In genomic region chrX:17086317-17086716, GRCh38 we compare ENCODE assay signal across 32 cellular contexts.
"Had no signal": no experiment of that assay in that cellular context is flagged by ENCODE, and none has a peak within 500 bp of the region (broad histone marks: within the 10 kb centered on the region; RNA-seq: fewer than 3 reads in every experiment).

No MANE protein-coding gene starts in this region.

- H3K4me1 Mint-ChIP-seq: activated B cell treated with CpG ODN at 0.5 μM for 24 hours; activated CD4-positive, alpha-beta T cell treated with anti-CD3 and anti-CD28 coated beads for 36 hours; activated CD8-positive, alpha-beta memory T cell treated with anti-CD3 and anti-CD28 coated beads, Interleukin-2, amount 10 ng/mL, durations not matched to agents 7 days and 5 days; central memory CD8-positive, alpha-beta T cell; natural killer cell; stimulated activated naive B cell treated with anti-CD40 and anti-IgM and Interleukin-4, amounts not matched to agents 10 μg/mL and 1 μg/mL and 100 μg/mL, for 72 hours had no signal

- H3K4me3 ChIP-seq: esophagus squamous epithelium, left lung, lung, neural progenitor cell, psoas muscle, smooth muscle cell, stomach, thyroid gland, upper lobe of left lung, vagina had no signal

- H3K27me3 ChIP-seq: esophagus squamous epithelium, left lung, neural progenitor cell, stomach, thyroid gland, upper lobe of left lung, vagina had no signal

- H3K36me3 ChIP-seq: esophagus squamous epithelium, left lung, neural progenitor cell, stomach, thyroid gland, upper lobe of left lung, vagina had no signal

- H2AFZ ChIP-seq: neural progenitor cell, parathyroid adenoma had no signal

- H3K79me2 ChIP-seq: parathyroid adenoma had no signal

- H3K27ac ChIP-seq: epithelial cell of prostate, esophagus squamous epithelium, left lung, neural progenitor cell, parathyroid adenoma, psoas muscle, stomach, thyroid gland, upper lobe of left lung, vagina had no signal

- H3K4me3 Mint-ChIP-seq: activated B cell treated with CpG ODN at 0.5 μM for 24 hours; activated CD4-positive, alpha-beta T cell treated with anti-CD3 and anti-CD28 coated beads for 36 hours; activated CD8-positive, alpha-beta memory T cell treated with anti-CD3 and anti-CD28 coated beads, Interleukin-2, amount 10 ng/mL, durations not matched to agents 7 days and 5 days; activated CD8-positive, alpha-beta T cell treated with anti-CD3 and anti-CD28 coated beads, Interleukin-2, amount 10 ng/mL, durations not matched to agents 7 days and 5 days; activated T-cell treated with anti-CD3 and anti-CD28 coated beads, Interleukin-2, amount 50 U/mL, for 72 hours; central memory CD8-positive, alpha-beta T cell; dendritic cell treated with granulocyte-macrophage colony-stimulating factor and Interleukin-4, amounts not matched to agents 40 ng/mL and 50 ng/mL, for 4 days; natural killer cell; neural progenitor cell; stimulated activated naive B cell treated with anti-CD40 and anti-IgM and Interleukin-4, amounts not matched to agents 10 μg/mL and 1 μg/mL and 100 μg/mL, for 72 hours had no signal

- H3K9me3 ChIP-seq: esophagus squamous epithelium, left lung, stomach, thyroid gland, upper lobe of left lung, vagina had no signal

- H3K27me3 Mint-ChIP-seq: activated B cell treated with CpG ODN at 0.5 μM for 24 hours; dendritic cell treated with granulocyte-macrophage colony-stimulating factor and Interleukin-4, amounts not matched to agents 40 ng/mL and 50 ng/mL, for 4 days had no signal

- H3K9me3 Mint-ChIP-seq: activated B cell treated with CpG ODN at 0.5 μM for 24 hours; activated naive CD4-positive, alpha-beta T cell treated with anti-CD3 and anti-CD28 coated beads, Interleukin-2, amount 50 U/mL, for 72 hours; central memory CD8-positive, alpha-beta T cell; dendritic cell treated with granulocyte-macrophage colony-stimulating factor and Interleukin-4, amounts not matched to agents 40 ng/mL and 50 ng/mL, for 4 days; natural killer cell; neural progenitor cell had no signal

- H3K4me1 ChIP-seq: esophagus squamous epithelium, left lung, neural progenitor cell, psoas muscle, stomach, thyroid gland, upper lobe of left lung, vagina had no signal

- FAIRE-seq: bronchial epithelial cell, TTC549 had no signal

- H3K36me3 Mint-ChIP-seq: activated CD8-positive, alpha-beta memory T cell treated with anti-CD3 and anti-CD28 coated beads, Interleukin-2, amount 10 ng/mL, durations not matched to agents 7 days and 5 days; activated naive CD4-positive, alpha-beta T cell treated with anti-CD3 and anti-CD28 coated beads, Interleukin-2, amount 50 U/mL, for 72 hours; natural killer cell; neural progenitor cell had no signal

- H3K4me2 ChIP-seq: neural progenitor cell, smooth muscle cell had no signal

- H3K9ac ChIP-seq: neural progenitor cell, parathyroid adenoma had no signal

- H3K27ac Mint-ChIP-seq: activated B cell treated with CpG ODN at 0.5 μM for 24 hours; activated CD4-positive, alpha-beta T cell treated with anti-CD3 and anti-CD28 coated beads for 36 hours; activated CD8-positive, alpha-beta memory T cell treated with anti-CD3 and anti-CD28 coated beads, Interleukin-2, amount 10 ng/mL, durations not matched to agents 7 days and 5 days; activated CD8-positive, alpha-beta T cell treated with anti-CD3 and anti-CD28 coated beads, Interleukin-2, amount 10 ng/mL, durations not matched to agents 7 days and 5 days; activated naive CD4-positive, alpha-beta T cell treated with anti-CD3 and anti-CD28 coated beads, Interleukin-2, amount 50 U/mL, for 72 hours; activated T-cell treated with anti-CD3 and anti-CD28 coated beads, Interleukin-2, amount 50 U/mL, for 72 hours; dendritic cell treated with granulocyte-macrophage colony-stimulating factor and Interleukin-4, amounts not matched to agents 40 ng/mL and 50 ng/mL, for 4 days; natural killer cell; neural progenitor cell; stimulated activated naive B cell treated with anti-CD40 and anti-IgM and Interleukin-4, amounts not matched to agents 10 μg/mL and 1 μg/mL and 100 μg/mL, for 72 hours had no signal

- DNase-seq: activated B cell treated with CpG ODN at 0.5 μM for 24 hours; activated CD4-positive, alpha-beta T cell treated with anti-CD3 and anti-CD28 coated beads for 36 hours; activated CD8-positive, alpha-beta memory T cell treated with anti-CD3 and anti-CD28 coated beads, Interleukin-2, amount 10 ng/mL, durations not matched to agents 7 days and 5 days; activated CD8-positive, alpha-beta T cell treated with anti-CD3 and anti-CD28 coated beads, Interleukin-2, amount 10 ng/mL, durations not matched to agents 7 days and 5 days; activated naive CD4-positive, alpha-beta T cell; activated T-cell treated with anti-CD3 and anti-CD28 coated beads, Interleukin-2, amount 50 U/mL, for 72 hours; esophagus squamous epithelium; foreskin melanocyte; kidney glomerular epithelial cell; left lung; mesendoderm; natural killer cell; occipital lobe; psoas muscle; stimulated activated CD4-positive, alpha-beta T cell treated with anti-CD3 and anti-CD28 coated beads, Interleukin-1b, Interleukin-23, amount 100 ng/mL, for 48 hours; stimulated activated CD4-positive, alpha-beta T cell treated with anti-CD3 and anti-CD28 coated beads, Interleukin-4, amount 100 ng/mL, for 4 hours; stimulated activated CD8-positive, alpha-beta memory T cell treated with anti-CD3 and anti-CD28 coated beads, Interleukin-4, amount 100 ng/mL, for 48 hours; stimulated activated naive B cell treated with anti-CD40 and anti-IgM and Interleukin-4, amounts not matched to agents 10 μg/mL and 1 μg/mL and 100 μg/mL, for 72 hours; stomach; thyroid gland; upper lobe of left lung had no signal
